In the genomic region with DNA sequence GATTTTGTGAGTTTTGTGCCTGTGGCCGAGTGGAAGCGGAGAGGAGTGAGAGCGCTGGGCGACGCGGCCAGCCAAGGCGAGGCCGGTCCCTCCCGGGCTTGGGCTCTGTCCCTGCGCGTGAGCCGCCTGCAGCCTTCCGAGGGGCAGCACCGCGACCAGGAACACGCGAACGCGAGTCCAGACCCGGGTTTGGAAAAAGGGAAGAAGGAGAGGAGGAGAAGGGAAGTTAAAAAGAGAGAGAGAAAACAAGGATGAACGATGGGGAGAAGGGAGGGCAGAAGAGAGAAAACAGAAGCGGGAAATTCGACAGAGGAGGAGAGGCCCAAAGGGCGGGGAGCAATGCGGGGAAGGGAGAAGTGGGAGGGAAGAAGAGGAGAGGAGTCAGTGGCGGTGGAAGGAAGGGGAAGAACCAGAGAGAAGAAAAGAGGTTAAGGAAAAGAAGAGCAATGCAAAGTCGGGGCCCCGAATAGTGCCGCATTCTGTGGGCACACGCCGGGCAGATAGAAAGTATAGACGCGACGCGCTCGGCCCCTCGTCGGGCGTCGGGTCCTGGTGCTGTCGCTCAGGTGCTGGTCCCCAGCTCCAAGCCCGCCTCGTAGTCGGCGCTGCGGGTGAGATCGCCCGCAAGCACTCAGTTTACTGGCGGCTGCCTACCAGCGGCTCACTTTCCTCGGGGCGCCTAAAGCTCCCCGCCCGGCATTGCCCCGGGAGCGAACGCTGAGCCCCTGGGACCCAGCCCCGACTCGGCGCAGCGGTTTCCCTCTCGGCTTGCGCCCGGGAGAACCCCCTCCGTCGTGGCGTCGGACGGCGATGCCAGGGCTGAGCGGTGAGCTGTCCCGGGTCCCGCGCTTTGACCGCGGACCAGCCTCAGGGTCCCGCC, we compare ENCODE assay signal across 11 cellular contexts. TPM values are rescaled to one million over a fixed set of nuclear protein-coding genes. Genes with fewer than 3 reads are reported as not detected.
DNase-seq lines count a peak whose midpoint lies in the region; ATAC-seq and TF ChIP-seq lines count a peak whose summit lies in the region.
"Had no signal": no experiment of that assay in that cellular context is flagged by ENCODE, and none has a peak within 500 bp of the region (broad histone marks: within the 10 kb centered on the region; RNA-seq: fewer than 3 reads in every experiment).

No MANE protein-coding gene starts in this region.

- H3K9me3 Mint-ChIP-seq in chondrocyte (ENCODE audit: low read depth): no peaks in the 10 kb centered on the region

- no peak overlapping the region for H3K27ac ChIP-seq in mesodermal cell (ENCODE audit: low read depth, low read length, severe bottlenecking)
- H3K27ac ChIP-seq in upper lobe of right lung: no peak overlapping the region

- 1 to 2% methylated on average over 58 to 67 of the region's 77 CpGs for WGBS in mesodermal cell (ENCODE audit: insufficient coverage in 2 of 2), 2 experiments

- peaks cover 35% of the 10 kb centered on the region for H3K4me1 Mint-ChIP-seq in chondrocyte (ENCODE audit: low read depth)

- peaks cover 3% of the 10 kb centered on the region for H3K4me1 ChIP-seq in mesodermal cell (ENCODE audit: control insufficient read depth, insufficient read depth, low read length, poor library complexity, severe bottlenecking)
- H3K4me1 ChIP-seq in upper lobe of right lung: peaks cover 18% of the 10 kb centered on the region

- H3K27ac Mint-ChIP-seq in chondrocyte (ENCODE audit: unreplicated experiment): no peak overlapping the region

- peaks cover 90% of the 10 kb centered on the region for H3K27me3 Mint-ChIP-seq in chondrocyte (ENCODE audit: low read depth)

- H3K4me3 Mint-ChIP-seq in chondrocyte (ENCODE audit: unreplicated experiment): peak overlapping the region; percentile 51

- no peak for TF ChIP-seq CTCF in chondrocyte (IDR thresholded peaks at IDR 0.05)
- no peak for TF ChIP-seq CTCF in upper lobe of right lung (IDR thresholded peaks at IDR 0.05)

- peaks cover 2% of the 10 kb centered on the region for H3K36me3 Mint-ChIP-seq in chondrocyte (ENCODE audit: low read depth)

- DNase-seq in Right ventricle myocardium inferior (ENCODE audit: missing footprints) (peak; percentile 45), Right ventricle myocardium superior (no peak), chondrocyte (ENCODE audit: low spot score) (no peak), upper lobe of right lung (no peak), NCI-H2107 (lab: John Stamatoyannopoulos, UW) (no peak), midbrain (lab: John Stamatoyannopoulos, UW) (no peak)
- DNase-seq: DND-41, left colon, NCI-H2171 treated with DMSO at 0.1 percent for 48 hours had no signal

- H3K9me3 ChIP-seq in mesodermal cell (ENCODE audit: control insufficient read depth, low read length) (no peaks in the 10 kb centered on the region), upper lobe of right lung (no peaks in the 10 kb centered on the region)

- ATAC-seq in Right ventricle myocardium inferior (no peak), Right ventricle myocardium superior (ENCODE audit: poor library complexity) (no peak), upper lobe of right lung (no peak), GM19463 (IDR thresholded peaks at IDR 0.05; ENCODE audit: unreplicated experiment) (no peak)
- ATAC-seq: left colon had no signal

- intact Hi-C loops in Right ventricle myocardium inferior (cut with DNase I) (no loop called here), Right ventricle myocardium superior (cut with DNase I) (no loop called here), upper lobe of right lung (cut with DNase I) (no loop called here)

- H3K4me3 ChIP-seq in mesodermal cell (ENCODE audit: extremely low read depth, insufficient read depth, low read length, poor library complexity, severe bottlenecking) (peak overlapping the region; percentile 15), upper lobe of right lung (peak overlapping the region; percentile 36)

- H3K27me3 ChIP-seq in upper lobe of right lung: peaks cover 86% of the 10 kb centered on the region

- H3K36me3 ChIP-seq in mesodermal cell (ENCODE audit: control insufficient read depth, insufficient read depth, low read length) (no peaks in the 10 kb centered on the region), upper lobe of right lung (no peaks in the 10 kb centered on the region)

RNA-seq across cellular contexts. Expression of gene BARX2, which starts 2.8 kb away (rescaled TPM):
- not detected for total RNA-seq in Right ventricle myocardium inferior
- total RNA-seq in Right ventricle myocardium superior: not detected
- not detected in 3 replicates for total RNA-seq in chondrocyte
- 0.22 TPM for polyA plus RNA-seq in mesodermal cell (2013, experiment 1 of 2)
- polyA plus RNA-seq in mesodermal cell (2013, experiment 2 of 2): not detected
- total RNA-seq in upper lobe of right lung: not detected
